16 cellular contexts compared by ENCODE assay signal in genomic region chr2:88828397-88829137, GRCh38.
DNase-seq lines count a peak whose midpoint lies in the region; ATAC-seq and TF ChIP-seq lines count a peak whose summit lies in the region.
"Had no signal": no experiment of that assay in that cellular context is flagged by ENCODE, and none has a peak within 500 bp of the region (broad histone marks: within the 10 kb centered on the region; RNA-seq: fewer than 3 reads in every experiment).

No MANE protein-coding gene starts in this region.

- no peak for TF ChIP-seq CTCF in gastrocnemius medialis (IDR thresholded peaks at IDR 0.05 in 4 of 5, conservative IDR thresholded peaks at IDR 0.05 in 1 of 5)

- H3K4me1 ChIP-seq in SJCRH30 (no peaks in the 10 kb centered on the region), gastrocnemius medialis (no peaks in the 10 kb centered on the region)

- no peak for TF ChIP-seq POLR2A in gastrocnemius medialis (IDR thresholded peaks at IDR 0.05)

- H3K9me3 ChIP-seq in SJCRH30 (replicated peaks): no peaks in the 10 kb centered on the region
- H3K9me3 ChIP-seq in gastrocnemius medialis: no peaks in the 10 kb centered on the region

- no peak overlapping the region for H3K4me3 Mint-ChIP-seq in activated naive CD4-positive, alpha-beta T cell treated with anti-CD3 and anti-CD28 coated beads for 36 hours
- H3K4me3 Mint-ChIP-seq: activated naive CD8-positive, alpha-beta T cell treated with anti-CD3 and anti-CD28 coated beads, Interleukin-2, amount 10 ng/mL, durations not matched to agents 7 days and 5 days had no signal

- in situ Hi-C loops in gastrocnemius medialis (cut with MboI; ENCODE audit: low sequenced_read_pairs in 4 of 4): no loop called here

- no peaks in the 10 kb centered on the region for H3K36me3 Mint-ChIP-seq in activated naive CD4-positive, alpha-beta T cell treated with anti-CD3 and anti-CD28 coated beads for 36 hours (ENCODE audit: low read depth)
- H3K36me3 Mint-ChIP-seq: activated naive CD8-positive, alpha-beta T cell treated with anti-CD3 and anti-CD28 coated beads, Interleukin-2, amount 10 ng/mL, durations not matched to agents 7 days and 5 days had no signal

- H3K4me1 Mint-ChIP-seq in activated naive CD4-positive, alpha-beta T cell treated with anti-CD3 and anti-CD28 coated beads for 36 hours (ENCODE audit: low read depth): no peaks in the 10 kb centered on the region
- H3K4me1 Mint-ChIP-seq: activated naive CD8-positive, alpha-beta T cell treated with anti-CD3 and anti-CD28 coated beads, Interleukin-2, amount 10 ng/mL, durations not matched to agents 7 days and 5 days had no signal

- H3K27me3 Mint-ChIP-seq in activated naive CD4-positive, alpha-beta T cell treated with anti-CD3 and anti-CD28 coated beads for 36 hours (ENCODE audit: low read depth): peaks cover 2% of the 10 kb centered on the region

- H3K9me3 Mint-ChIP-seq in activated naive CD4-positive, alpha-beta T cell treated with anti-CD3 and anti-CD28 coated beads for 36 hours: no peaks in the 10 kb centered on the region
- H3K9me3 Mint-ChIP-seq: activated naive CD8-positive, alpha-beta T cell treated with anti-CD3 and anti-CD28 coated beads, Interleukin-2, amount 10 ng/mL, durations not matched to agents 7 days and 5 days had no signal

- H3K27me3 ChIP-seq in SJCRH30: peaks cover 26% of the 10 kb centered on the region; the same call in 1 of the 2 replicates
- H3K27me3 ChIP-seq in gastrocnemius medialis: peaks cover 0 to 3% (median 3%) of the 10 kb centered on the region in 3 donors

- ATAC-seq in gastrocnemius medialis: peak; percentile 67 to 69
- no peak for ATAC-seq in HG03039 (IDR thresholded peaks at IDR 0.05; ENCODE audit: unreplicated experiment)

- H3K36me3 ChIP-seq in SJCRH30 (no peaks in the 10 kb centered on the region), gastrocnemius medialis (no peaks in the 10 kb centered on the region)

- no peak overlapping the region for H3K27ac Mint-ChIP-seq in activated naive CD4-positive, alpha-beta T cell treated with anti-CD3 and anti-CD28 coated beads for 36 hours
- H3K27ac Mint-ChIP-seq: activated naive CD8-positive, alpha-beta T cell treated with anti-CD3 and anti-CD28 coated beads, Interleukin-2, amount 10 ng/mL, durations not matched to agents 7 days and 5 days had no signal

- H3K4me3 ChIP-seq in SJCRH30 (no peak overlapping the region), gastrocnemius medialis (peak overlapping the region in 1 of 4 donors; percentile 9)

- DNase-seq in NCI-H2081 (lab: John Stamatoyannopoulos, UW) (peak; percentile 19 to 56), NCI-H2081 treated with DMSO at 0.1 percent for 48 hours (lab: John Stamatoyannopoulos, UW) (no peak), SJCRH30 (peak; percentile 21 to 24), globus pallidus (ENCODE audit: low spot score) (peak; percentile 3), gastrocnemius medialis (no peak), ecto neural progenitor cell (ENCODE audit: low spot score) (no peak)
- no peak for DNase-seq in activated naive CD4-positive, alpha-beta T cell treated with anti-CD3 and anti-CD28 coated beads for 36 hours
- DNase-seq: activated CD8-positive, alpha-beta memory T cell treated with anti-CD3 and anti-CD28 coated beads, Interleukin-2, amount 50 U/mL, for 4 hours; activated naive CD8-positive, alpha-beta T cell treated with anti-CD3 and anti-CD28 coated beads, Interleukin-2, amount 10 ng/mL, durations not matched to agents 7 days and 5 days; effector CD4-positive, alpha-beta T cell; hippocampal formation; NCI-H524; stimulated activated CD8-positive, alpha-beta memory T cell treated with anti-CD3 and anti-CD28 coated beads, Interleukin-4, amount 100 ng/mL, for 48 hours; trophoblast cell had no signal

- H3K27ac ChIP-seq in SJCRH30: no peak overlapping the region
- peak overlapping the region in 3 of 4 donors; percentile 63 to 74 (median 64) for H3K27ac ChIP-seq in gastrocnemius medialis
- H3K27ac ChIP-seq: 22Rv1 had no signal

- CTCF ChIA-PET in activated naive CD4-positive, alpha-beta T cell treated with anti-CD3 and anti-CD28 coated beads for 36 hours (lab: Charles Lee): no interaction called here

- intact Hi-C loops in gastrocnemius medialis (cut with DNase I; ENCODE audit: low total_unique reads): no loop called here
- intact Hi-C loops in activated naive CD4-positive, alpha-beta T cell treated with anti-CD3 and anti-CD28 coated beads for 36 hours (cut with micrococcal nuclease): no loop called here

Comparison
In these comparisons a context has a peak if more than half of its experiments do, and no peak if none do; other contexts are left out.
1. DNase-seq: peak in NCI-H2081 (2 of 2), SJCRH30 (2 of 2) and globus pallidus (single experiment); none in NCI-H2081 treated with DMSO at 0.1 percent for 48 hours (single experiment), gastrocnemius medialis (0 of 2), activated naive CD4-positive, alpha-beta T cell treated with anti-CD3 and anti-CD28 coated beads for 36 hours (single experiment) and ecto neural progenitor cell (single experiment).